10 cellular contexts compared by ENCODE assay signal in the genomic region with DNA sequence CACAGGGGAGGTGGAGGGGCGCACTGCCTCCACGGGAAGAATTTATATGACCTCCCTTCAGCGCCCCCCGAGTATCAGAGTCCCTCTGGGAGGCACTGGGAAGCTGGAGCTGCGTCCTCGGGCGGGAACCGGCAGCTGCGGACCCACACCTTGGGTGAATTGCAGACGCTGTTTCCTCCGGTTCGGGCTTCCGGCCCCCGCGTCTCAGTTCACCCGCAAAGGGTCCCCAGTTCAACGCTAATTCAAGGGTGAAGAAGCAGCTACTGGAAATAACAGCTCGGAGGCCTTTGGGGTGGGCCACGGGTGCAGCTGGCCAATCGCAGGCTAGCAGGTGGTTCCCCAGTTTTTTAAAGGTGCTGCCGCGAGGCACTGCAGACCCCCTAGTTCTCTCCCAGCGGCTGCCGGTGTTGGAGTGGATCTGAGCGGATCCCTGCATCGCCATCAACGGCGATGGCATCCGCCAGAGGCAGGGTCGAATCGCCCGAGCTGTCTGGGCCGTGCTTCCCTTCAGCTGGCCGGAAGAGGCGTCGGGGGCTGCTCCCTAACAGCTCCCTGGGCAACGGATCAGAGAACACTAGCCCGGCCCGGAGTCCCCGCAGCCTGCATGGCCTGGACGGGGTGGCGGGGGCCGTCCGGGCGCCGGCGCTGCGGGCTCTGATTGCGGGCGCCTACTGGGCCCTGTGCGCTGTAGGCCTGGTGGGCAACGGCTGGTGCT. TPM values are rescaled to one million over a fixed set of nuclear protein-coding genes. Genes with fewer than 3 reads are reported as not detected.
A peak's percentile ranks its signal among the peaks of the same experiment; 100 is the strongest.
DNase-seq lines count a peak whose midpoint lies in the region; ATAC-seq and TF ChIP-seq lines count a peak whose summit lies in the region.
"Had no signal": no experiment of that assay in that cellular context is flagged by ENCODE, and none has a peak within 500 bp of the region (broad histone marks: within the 10 kb centered on the region; RNA-seq: fewer than 3 reads in every experiment).

No MANE protein-coding gene starts in this region.

- H2AFZ ChIP-seq in OCI-LY1 (ENCODE audit: low read length) (no peak overlapping the region), mammary epithelial cell (ENCODE audit: low read depth, low read length) (no peak overlapping the region)

- peak in 1 of 5 donors; percentile 24 for DNase-seq in CD8-positive, alpha-beta memory T cell
- DNase-seq in central memory CD8-positive, alpha-beta T cell (ENCODE audit: low spot score in 2 of 2), result no peak
- DNase-seq in natural killer cell treated with Interleukin-12 subunit alpha and Interleukin-12 subunit beta and Interleukin-15 and Interleukin-18, amount 100 ng/mL, for 72 hours (ENCODE audit: low spot score), result no peak
- no peak for DNase-seq in mammary epithelial cell
- DNase-seq in DMS79 treated with DMSO at 0.1 percent for 48 hours (lab: John Stamatoyannopoulos, UW), result no peak
- DNase-seq in NCI-H526 (lab: John Stamatoyannopoulos, UW), result no peak
- DNase-seq: Calu3, T1000 had no signal

- TF ChIP-seq CTCF in OCI-LY1 (IDR thresholded peaks at IDR 0.05; ENCODE audit: low read length) (no peak), mammary epithelial cell (conservative IDR thresholded peaks at IDR 0.05 in 1 of 2, IDR thresholded peaks at IDR 0.05 in 1 of 2; ENCODE audit: extremely low read depth in 1 of 2, insufficient read depth in 1 of 2, low read depth in 1 of 2, low read length in 2 of 2) (no peak)

- H3F3A ChIP-seq in OCI-LY1 (ENCODE audit: insufficient read depth, low read length), result no peaks in the 10 kb centered on the region

- H3K4me3 Mint-ChIP-seq in CD8-positive, alpha-beta memory T cell, result peak overlapping the region in 6 of 7 donors; percentile 54 to 82 (median 72)
- H3K4me3 Mint-ChIP-seq in central memory CD8-positive, alpha-beta T cell, result peak overlapping the region; percentile 38
- H3K4me3 Mint-ChIP-seq in natural killer cell treated with Interleukin-12 subunit alpha and Interleukin-12 subunit beta and Interleukin-15 and Interleukin-18, amount 100 ng/mL, for 72 hours, result peak overlapping the region; percentile 61

- in situ Hi-C loops in mammary epithelial cell (cut with MboI; ENCODE audit: low sequenced_read_pairs in 2 of 2), result no loop called here

- H3K9me3 ChIP-seq in CD8-positive, alpha-beta memory T cell (ENCODE audit: low read length), result no peaks in the 10 kb centered on the region
- H3K9me3 ChIP-seq in OCI-LY1 (ENCODE audit: low read length) (no peaks in the 10 kb centered on the region), mammary epithelial cell (replicated peaks; ENCODE audit: insufficient read depth, low read length) (no peaks in the 10 kb centered on the region)

- dilution Hi-C loops in mammary epithelial cell (cut with HindIII; ENCODE audit: low sequenced_read_pairs), result no loop called here

- H3K27ac Mint-ChIP-seq in CD8-positive, alpha-beta memory T cell, result no peak overlapping the region
- H3K27ac Mint-ChIP-seq in central memory CD8-positive, alpha-beta T cell (ENCODE audit: low read depth), result no peak overlapping the region
- peak overlapping the region in 1 of 2 donors; percentile 48 for H3K27ac Mint-ChIP-seq in natural killer cell treated with Interleukin-12 subunit alpha and Interleukin-12 subunit beta and Interleukin-15 and Interleukin-18, amount 100 ng/mL, for 72 hours

- peaks cover 8 to 15% of the 10 kb centered on the region in 2 donors for H3K27me3 Mint-ChIP-seq in CD8-positive, alpha-beta memory T cell
- H3K27me3 Mint-ChIP-seq in central memory CD8-positive, alpha-beta T cell, result peaks cover 22% of the 10 kb centered on the region
- H3K27me3 Mint-ChIP-seq in natural killer cell treated with Interleukin-12 subunit alpha and Interleukin-12 subunit beta and Interleukin-15 and Interleukin-18, amount 100 ng/mL, for 72 hours, result peaks cover under 1 to 8% of the 10 kb centered on the region in 2 donors

- ATAC-seq in central memory CD8-positive, alpha-beta T cell (replicated peaks; ENCODE audit: extremely low read depth, poor library complexity, severe bottlenecking), result no peak
- ATAC-seq in natural killer cell treated with Interleukin-12 subunit alpha and Interleukin-12 subunit beta and Interleukin-15 and Interleukin-18, amount 100 ng/mL, for 72 hours, result peak; percentile 58 to 76
- ATAC-seq: Panc1 had no signal

- 62% methylated on average over 41 of the region's 52 CpGs for WGBS in mammary epithelial cell (ENCODE audit: low coverage, missing lambda C conversion rate)

- H3K36me3 Mint-ChIP-seq in CD8-positive, alpha-beta memory T cell, result peaks cover 0 to 3% (median 0%) of the 10 kb centered on the region in 3 donors
- no peaks in the 10 kb centered on the region for H3K36me3 Mint-ChIP-seq in central memory CD8-positive, alpha-beta T cell (ENCODE audit: insufficient read depth)
- no peaks in the 10 kb centered on the region for H3K36me3 Mint-ChIP-seq in natural killer cell treated with Interleukin-12 subunit alpha and Interleukin-12 subunit beta and Interleukin-15 and Interleukin-18, amount 100 ng/mL, for 72 hours

- no peaks in the 10 kb centered on the region for H3K9me3 Mint-ChIP-seq in CD8-positive, alpha-beta memory T cell
- no peaks in the 10 kb centered on the region for H3K9me3 Mint-ChIP-seq in central memory CD8-positive, alpha-beta T cell
- H3K9me3 Mint-ChIP-seq in natural killer cell treated with Interleukin-12 subunit alpha and Interleukin-12 subunit beta and Interleukin-15 and Interleukin-18, amount 100 ng/mL, for 72 hours, result no peaks in the 10 kb centered on the region

- intact Hi-C loops in mammary epithelial cell (cut with micrococcal nuclease), result no loop called here

- no peaks in the 10 kb centered on the region for H3K9me2 ChIP-seq in OCI-LY1 (ENCODE audit: low read depth, low read length)

- POLR2A ChIA-PET in CD8-positive, alpha-beta memory T cell (lab: Charles Lee), result no interaction called here

- H3K27me3 ChIP-seq in CD8-positive, alpha-beta memory T cell (ENCODE audit: insufficient read depth, low read length, poor library complexity, severe bottlenecking), result no peaks in the 10 kb centered on the region
- peaks cover 5% of the 10 kb centered on the region; the same call in 1 of the 2 replicates for H3K27me3 ChIP-seq in OCI-LY1 (ENCODE audit: insufficient read depth, low read length)
- H3K27me3 ChIP-seq in mammary epithelial cell (ENCODE audit: insufficient read depth, low read length), result peaks cover 4% of the 10 kb centered on the region

- BruUV-seq in mammary epithelial cell (replicated peaks; lab: Mats Ljungman, UMichigan), result no TSS peak

- no peak overlapping the region for H3K27ac ChIP-seq in CD8-positive, alpha-beta memory T cell (ENCODE audit: low read depth, low read length)
- no peak overlapping the region for H3K27ac ChIP-seq in OCI-LY1 (ENCODE audit: low read depth, low read length, poor library complexity, severe bottlenecking)
- H3K27ac ChIP-seq in mammary epithelial cell (ENCODE audit: insufficient read depth, low read depth, low read length), result no peak overlapping the region

- H3K4me2 ChIP-seq in OCI-LY1 (ENCODE audit: low read length) (peak overlapping the region; percentile 48; the same call in 1 of the 2 replicates), mammary epithelial cell (ENCODE audit: insufficient read depth, low read depth, low read length) (no peak overlapping the region)

- H3K36me3 ChIP-seq in CD8-positive, alpha-beta memory T cell (ENCODE audit: insufficient read depth, low read length), result no peaks in the 10 kb centered on the region
- H3K36me3 ChIP-seq in OCI-LY1 (ENCODE audit: insufficient read depth, low read length) (no peaks in the 10 kb centered on the region), mammary epithelial cell (ENCODE audit: insufficient read depth, low read length) (no peaks in the 10 kb centered on the region)

- H3K9ac ChIP-seq in OCI-LY1 (ENCODE audit: low read length), result no peak overlapping the region; the same call in 1 of the 2 replicates
- no peak overlapping the region for H3K9ac ChIP-seq in mammary epithelial cell (ENCODE audit: insufficient read depth, low read length)

- H3K4me3 ChIP-seq in CD8-positive, alpha-beta memory T cell (ENCODE audit: low read length), result no peak overlapping the region
- H3K4me3 ChIP-seq in OCI-LY1 (ENCODE audit: low read depth, low read length, poor library complexity, severe bottlenecking), result peak overlapping the region; percentile 28
- no peak overlapping the region for H3K4me3 ChIP-seq in mammary epithelial cell (replicated peaks in 1 of 3; ENCODE audit: insufficient read depth in 1 of 3, low read depth in 2 of 3, low read length in 3 of 3)

- no peaks in the 10 kb centered on the region for H3K79me2 ChIP-seq in OCI-LY1 (ENCODE audit: insufficient read depth, low read length)
- H3K79me2 ChIP-seq in mammary epithelial cell (ENCODE audit: insufficient read depth, low read length), result no peaks in the 10 kb centered on the region

- H3K4me1 Mint-ChIP-seq in CD8-positive, alpha-beta memory T cell, result peaks cover 0 to 9% (median 0%) of the 10 kb centered on the region in 3 donors
- peaks cover 4% of the 10 kb centered on the region for H3K4me1 Mint-ChIP-seq in central memory CD8-positive, alpha-beta T cell
- peaks cover 0 to 5% of the 10 kb centered on the region in 2 donors for H3K4me1 Mint-ChIP-seq in natural killer cell treated with Interleukin-12 subunit alpha and Interleukin-12 subunit beta and Interleukin-15 and Interleukin-18, amount 100 ng/mL, for 72 hours (ENCODE audit: low read depth in 2 of 2)

- H4K20me1 ChIP-seq in OCI-LY1 (ENCODE audit: insufficient read depth, low read length) (no peaks in the 10 kb centered on the region), mammary epithelial cell (ENCODE audit: insufficient read depth, low read length) (no peaks in the 10 kb centered on the region)

- CTCF ChIA-PET in CD8-positive, alpha-beta memory T cell (lab: Charles Lee), result interaction anchor here (0.8 kb wide), 1 partner anchor 13 kb away, joined by 4 read pairs; no protein-coding TSS in a partner anchor
- CTCF ChIA-PET in mammary epithelial cell (lab: Charles Lee; ENCODE audit: low non-redundant PET), result no interaction called here

- no peaks in the 10 kb centered on the region for H3K4me1 ChIP-seq in CD8-positive, alpha-beta memory T cell (ENCODE audit: insufficient read depth, low read length)
- H3K4me1 ChIP-seq in OCI-LY1 (ENCODE audit: insufficient read depth, low read length, severe bottlenecking) (peaks cover 6% of the 10 kb centered on the region), mammary epithelial cell (ENCODE audit: insufficient read depth, low read length) (no peaks in the 10 kb centered on the region)

RNA-seq across cellular contexts. Expression of gene ADAMTS7, which starts 19.4 kb away (rescaled TPM):
- under 1 TPM; 0.07 to 0.13 TPM for total RNA-seq in CD8-positive, alpha-beta memory T cell
- not detected for polyA plus RNA-seq in CD8-positive, alpha-beta memory T cell
- total RNA-seq in natural killer cell treated with Interleukin-12 subunit alpha and Interleukin-12 subunit beta and Interleukin-15 and Interleukin-18, amount 100 ng/mL, for 72 hours, result under 1 TPM; 0.19 to 0.20 TPM
- total RNA-seq in mammary epithelial cell, result 10 to 100 TPM in 1 of 2 donors, 1 to 10 TPM in 1; 6.7 to 10.6 TPM
- polyA plus RNA-seq in mammary epithelial cell, result 5.6 TPM
- 3.0 TPM for polyA minus RNA-seq in mammary epithelial cell

RNA-seq across cellular contexts. Expression of gene MORF4L1, which starts 42.0 kb away (rescaled TPM):
- 100 to 1,000 TPM; 243 to 269 TPM for total RNA-seq in CD8-positive, alpha-beta memory T cell
- polyA plus RNA-seq in CD8-positive, alpha-beta memory T cell, result 272 TPM
- total RNA-seq in natural killer cell treated with Interleukin-12 subunit alpha and Interleukin-12 subunit beta and Interleukin-15 and Interleukin-18, amount 100 ng/mL, for 72 hours, result 100 to 1,000 TPM; 134 to 226 TPM
- 100 to 1,000 TPM; 236 to 275 TPM for total RNA-seq in mammary epithelial cell
- 193 TPM for polyA plus RNA-seq in mammary epithelial cell
- polyA minus RNA-seq in mammary epithelial cell, result 163 TPM

Comparison
In these comparisons a context has a peak if more than half of its experiments do, and no peak if none do; other contexts are left out.
1. RNA of gene ADAMTS7, which starts 19.4 kb away (total RNA-seq): 6.7 to 10.6 TPM in mammary epithelial cell; 0.19 to 0.20 TPM in natural killer cell treated with Interleukin-12 subunit alpha and Interleukin-12 subunit beta and Interleukin-15 and Interleukin-18, amount 100 ng/mL, for 72 hours and 0.07 to 0.13 TPM in CD8-positive, alpha-beta memory T cell; every median in the first group is over 4 times any median in the second.
2. Peak in every context shown above with its lines, with median percentiles within 50 percentile points of each other: H3K4me3 Mint-ChIP-seq.